In genomic region chr2:46917628-46918027, GRCh38 we compare ENCODE assay signal across 12 cellular contexts. TPM values are rescaled to one million over a fixed set of nuclear protein-coding genes. Genes with fewer than 3 reads are reported as not detected.
DNase-seq lines count a peak whose midpoint lies in the region; ATAC-seq, FAIRE-seq and TF ChIP-seq lines count a peak whose summit lies in the region.
"Had no signal": no experiment of that assay in that cellular context is flagged by ENCODE, and none has a peak within 500 bp of the region (broad histone marks: within the 10 kb centered on the region; RNA-seq: fewer than 3 reads in every experiment).

No MANE protein-coding gene starts in this region.

- H3K27me3 Mint-ChIP-seq in effector memory CD8-positive, alpha-beta T cell: no peaks in the 10 kb centered on the region

- H3K4me3 ChIP-seq in ACC112 (ENCODE audit: low read depth, low read length): peak overlapping the region; percentile 85
- no peak overlapping the region for H3K4me3 ChIP-seq in psoas muscle
- H3K4me3 ChIP-seq: uterus had no signal

- ATAC-seq in effector memory CD8-positive, alpha-beta T cell (replicated peaks): no peak
- ATAC-seq in HG03442 (IDR thresholded peaks at IDR 0.05; ENCODE audit: unreplicated experiment) (no peak), psoas muscle (no peak)

- H3K79me2 ChIP-seq in ACC112 (ENCODE audit: control insufficient read depth, insufficient read depth, low read length, unreplicated experiment): peaks cover 54% of the 10 kb centered on the region

- no peaks in the 10 kb centered on the region for H3K9me3 Mint-ChIP-seq in effector memory CD8-positive, alpha-beta T cell

- H3K4me1 Mint-ChIP-seq in effector memory CD8-positive, alpha-beta T cell (ENCODE audit: low read depth in 2 of 2): peaks cover 30 to 37% of the 10 kb centered on the region in 2 donors

- H2AFZ ChIP-seq in ACC112 (ENCODE audit: low read length, unreplicated experiment): no peak overlapping the region

- no peak overlapping the region for H3K27ac Mint-ChIP-seq in effector memory CD8-positive, alpha-beta T cell

- intact Hi-C loops in psoas muscle (cut with DNase I): loop anchor here in 1 of 2 donors (5.0 kb wide), 1 partner anchor 405 kb away; no protein-coding TSS in a partner anchor

- peaks cover 8% of the 10 kb centered on the region for H3K36me3 Mint-ChIP-seq in effector memory CD8-positive, alpha-beta T cell (ENCODE audit: insufficient read depth)

- peak overlapping the region; percentile 93 for H3K4me3 Mint-ChIP-seq in effector memory CD8-positive, alpha-beta T cell

- no peak for DNase-seq in GM12891 (ENCODE audit: insufficient read length, low spot score)
- peak; percentile 45 for DNase-seq in OCI-M1 (lab: John Stamatoyannopoulos, UW)
- DNase-seq in effector memory CD8-positive, alpha-beta T cell: no peak
- DNase-seq in COR-L47 (lab: John Stamatoyannopoulos, UW): no peak
- no peak for DNase-seq in islet precursor cell
- DNase-seq in psoas muscle: no peak
- DNase-seq: hypothalamus, NCI-H1417, uterus had no signal

- no peaks in the 10 kb centered on the region for H3K27me3 ChIP-seq in ACC112 (ENCODE audit: insufficient read depth, low read length)
- H3K27me3 ChIP-seq in psoas muscle (ENCODE audit: insufficient read depth in 3 of 3, low read length in 2 of 3): no peaks in the 10 kb centered on the region
- H3K27me3 ChIP-seq: uterus had no signal

- TF ChIP-seq POLR2A in GM12891 (IDR thresholded peaks at IDR 0.05; ENCODE audit: low read depth, low read length): no peak

- FAIRE-seq in GM12891 (lab: Jason Lieb, UNC): no peak
- FAIRE-seq: endothelial cell of umbilical vein had no signal

- peaks cover 1% of the 10 kb centered on the region; the same call in 1 of the 2 replicates for H3K36me3 ChIP-seq in ACC112 (ENCODE audit: insufficient read depth, low read length)
- H3K36me3 ChIP-seq in psoas muscle (ENCODE audit: insufficient read depth in 1 of 2, low read depth in 1 of 2): no peaks in the 10 kb centered on the region
- H3K36me3 ChIP-seq: uterus had no signal

- H3K4me1 ChIP-seq in ACC112 (ENCODE audit: control insufficient read depth, insufficient read depth, low read length, unreplicated experiment) (peaks cover 53% of the 10 kb centered on the region), psoas muscle (peaks cover 21% of the 10 kb centered on the region)

- no peak for TF ChIP-seq CTCF in psoas muscle (IDR thresholded peaks at IDR 0.05)

- no peaks in the 10 kb centered on the region for H3K9me3 ChIP-seq in psoas muscle
- H3K9me3 ChIP-seq: uterus had no signal

- no peak overlapping the region for H3K27ac ChIP-seq in ACC112 (ENCODE audit: low read depth, low read length)
- H3K27ac ChIP-seq in psoas muscle: no peak overlapping the region
- H3K27ac ChIP-seq: uterus had no signal

TF ChIP-seq in GM12891, 5 proteins besides CTCF, POLR2A, EP300 and RAD21:
- TF ChIP-seq POLR2AphosphoS5 (IDR thresholded peaks at IDR 0.05; ENCODE audit: low read depth, low read length) (no peak), SPI1 (IDR thresholded peaks at IDR 0.05; ENCODE audit: low read depth, low read length) (no peak), PAX5 (IDR thresholded peaks at IDR 0.05; ENCODE audit: insufficient read depth, low read length, severe bottlenecking) (no peak), TAF1 (IDR thresholded peaks at IDR 0.05; ENCODE audit: low read depth, low read length) (no peak), POU2F2 (IDR thresholded peaks at IDR 0.05; ENCODE audit: low read depth, low read length) (peak; percentile 86)

RNA-seq across cellular contexts. Expression of gene MCFD2, which starts 2.0 kb away (rescaled TPM):
- 19.8 TPM for polyA plus RNA-seq in GM12891 (2012; ENCODE audit: low read depth, missing spikeins)
- total RNA-seq in psoas muscle: 100 to 1,000 TPM in 2 of 4 donors, 10 to 100 TPM in 2; 65.2 to 121 (median 96.9) TPM
- polyA plus RNA-seq in psoas muscle: 10 to 100 TPM; 52.2 to 99.2 (median 69.8) TPM

RNA-seq across cellular contexts. Expression of gene TTC7A, which starts 23.4 kb away (rescaled TPM):
- polyA plus RNA-seq in GM12891 (2012; ENCODE audit: low read depth, missing spikeins): 15.0 TPM
- total RNA-seq in psoas muscle: 1 to 10 TPM; 3.6 to 5.9 (median 4.0) TPM
- polyA plus RNA-seq in psoas muscle: 1 to 10 TPM; 1.7 to 2.7 (median 2.2) TPM
